ENCODE assay signal across 8 cellular contexts in genomic region chr2:70871398-70872211, GRCh38. TPM values are rescaled to one million over a fixed set of nuclear protein-coding genes. Genes with fewer than 3 reads are reported as not detected.
A peak's percentile ranks its signal among the peaks of the same experiment; 100 is the strongest.
DNase-seq lines count a peak whose midpoint lies in the region; TF ChIP-seq lines count a peak whose summit lies in the region.

No MANE protein-coding gene starts in this region.

- no peak overlapping the region for H3K9ac ChIP-seq in SK-N-MC (ENCODE audit: insufficient read length)

- TF ChIP-seq POLR2A in ovary (IDR thresholded peaks at IDR 0.05), result no peak
- TF ChIP-seq POLR2A in thyroid gland (IDR thresholded peaks at IDR 0.05), result no peak

- peak overlapping the region; percentile 36; the same call in 1 of the 2 replicates for H3K4me3 ChIP-seq in SK-N-MC
- H3K4me3 ChIP-seq in ovary, result no peak overlapping the region
- no peak overlapping the region for H3K4me3 ChIP-seq in thyroid gland (replicated peaks in 1 of 3)

- DNase-seq in COLO829 (ENCODE audit: low spot score) (peak; percentile 80), H4 (ENCODE audit: low spot score) (peak; percentile 75), NCI-H1048 (lab: John Stamatoyannopoulos, UW) (peak; percentile 66), SK-N-MC (ENCODE audit: low read depth, low spot score) (no peak), foreskin melanocyte (peak; percentile 41), ovary (peak; percentile 73 to 86 (median 77)), thyroid gland (peak; percentile 80 to 86)
- peak; percentile 71 for DNase-seq in activated gamma-delta T cell treated with anti-CD3 and anti-CD28 coated beads, Interleukin-2, amount 50 U/mL, for 16 hours (ENCODE audit: low read depth)

- H3K36me3 ChIP-seq in SK-N-MC (ENCODE audit: insufficient read depth, low read length), result no peaks in the 10 kb centered on the region
- H3K36me3 ChIP-seq in ovary, result no peaks in the 10 kb centered on the region
- no peaks in the 10 kb centered on the region for H3K36me3 ChIP-seq in thyroid gland

- no peaks in the 10 kb centered on the region for H3K27me3 ChIP-seq in ovary
- no peaks in the 10 kb centered on the region for H3K27me3 ChIP-seq in thyroid gland

- H3K9me3 ChIP-seq in SK-N-MC (ENCODE audit: low read depth, low read length) (no peaks in the 10 kb centered on the region), ovary (no peaks in the 10 kb centered on the region), thyroid gland (no peaks in the 10 kb centered on the region)

- intact Hi-C loops in ovary (cut with DNase I) (loop anchor here (5.0 kb wide), 2 partner anchors 71 to 76 kb away; no protein-coding TSS in a partner anchor), thyroid gland (cut with DNase I) (loop anchor here (5.0 kb wide), 1 partner anchor 51 kb away; no protein-coding TSS in a partner anchor)

- WGBS in ovary, 3 donors, result 11 to 15% (median 12%) methylated on average over 33 to 36 of the region's 36 CpGs
- WGBS in thyroid gland, 2 donors, result 13 to 25% methylated on average over 20 to 32 of the region's 36 CpGs

- TF ChIP-seq CTCF in ovary (IDR thresholded peaks at IDR 0.05) (peak; percentile 52 to 79 (median 67)), thyroid gland (IDR thresholded peaks at IDR 0.05) (peak; percentile 74 to 91 (median 81))

- H3K27ac ChIP-seq in SK-N-MC, result no peak overlapping the region
- H3K27ac ChIP-seq in ovary, result no peak overlapping the region
- no peak overlapping the region for H3K27ac ChIP-seq in thyroid gland

- no peak for TF ChIP-seq EP300 in ovary (IDR thresholded peaks at IDR 0.05)

- H3K4me1 ChIP-seq in ovary (ENCODE audit: insufficient read depth) (peaks cover 4% of the 10 kb centered on the region), thyroid gland (peaks cover 0 to 7% of the 10 kb centered on the region in 2 donors)

RNA-seq across cellular contexts. Expression of gene VAX2, which starts 28.8 kb away (rescaled TPM):
- 2.3 and 6.2 TPM in 2 replicates for total RNA-seq in H4 (2014; rRNA removed; shearing (Covaris generic))
- 1 to 10 TPM in 3 of 7 donors, under 1 TPM in 4; 0.24 to 2.8 (median 0.99) TPM for total RNA-seq in ovary
- polyA plus RNA-seq in ovary, result 1 to 10 TPM in 1 of 2 donors, under 1 TPM in 1; 0.25 to 2.1 TPM
- under 1 TPM in 1 of 4 donors, not detected in 3; 0.22 TPM for total RNA-seq in thyroid gland

RNA-seq across cellular contexts. Expression of gene CD207, which starts 36.0 kb away (rescaled TPM):
- not detected in 2 replicates for total RNA-seq in H4 (2014; rRNA removed; shearing (Covaris generic))
- total RNA-seq in ovary, result 1 to 10 TPM in 1 of 7 donors, under 1 TPM in 4, not detected in 2; 0.13 to 1.5 (median 0.40) TPM
- polyA plus RNA-seq in ovary, result under 1 TPM; 0.35 to 0.83 TPM
- total RNA-seq in thyroid gland, result not detected

RNA-seq across cellular contexts. Expression of gene CLEC4F, which starts 51.2 kb away (rescaled TPM):
- not detected in 2 replicates for total RNA-seq in H4 (2014; rRNA removed; shearing (Covaris generic))
- total RNA-seq in ovary, result 1 to 10 TPM in 1 of 7 donors, under 1 TPM in 5, not detected in 1; 0.11 to 1.4 (median 0.38) TPM
- 1 to 10 TPM in 1 of 2 donors, under 1 TPM in 1; 0.50 to 1.3 TPM for polyA plus RNA-seq in ovary
- total RNA-seq in thyroid gland, result 1 to 10 TPM in 1 of 4 donors, not detected in 3; 1.4 TPM
